In genomic region chr22:39013923-39014722, GRCh38 we compare ENCODE assay signal across 9 cellular contexts. TPM values are rescaled to one million over a fixed set of nuclear protein-coding genes. Genes with fewer than 3 reads are reported as not detected.
A peak's percentile ranks its signal among the peaks of the same experiment; 100 is the strongest.
DNase-seq lines count a peak whose midpoint lies in the region; ATAC-seq and FAIRE-seq lines count a peak whose summit lies in the region.
"Had no signal": no experiment of that assay in that cellular context is flagged by ENCODE, and none has a peak within 500 bp of the region (broad histone marks: within the 10 kb centered on the region; RNA-seq: fewer than 3 reads in every experiment).

Gene APOBEC3C (plus strand): TSS chr22:39014257. CDS start chr22:39014363, 106 bp downstream.

- no peaks in the 10 kb centered on the region for H3K4me1 ChIP-seq in small intestine (ENCODE audit: control insufficient read depth in 2 of 2, insufficient read depth in 1 of 2, low read depth in 1 of 2, low read length in 1 of 2)

- no peaks in the 10 kb centered on the region for H3K9me3 ChIP-seq in iPS-18c (ENCODE audit: control insufficient read depth, insufficient read depth, low read length)
- no peaks in the 10 kb centered on the region for H3K9me3 ChIP-seq in small intestine (ENCODE audit: control insufficient read depth, low read depth)

- in situ Hi-C loops in Caki2 (cut with HindIII; ENCODE audit: low pct_unique_long_range_greater_than_20kb, low sequenced_read_pairs) = no loop called here

- DNase-seq in Caki2 (ENCODE audit: low read depth) (peak; percentile 87), T1000 (lab: John Stamatoyannopoulos, UW) (peak; percentile 64), astrocyte of the hippocampus (ENCODE audit: low read depth, low spot score) (peak; percentile 87), small intestine (peak; percentile 74), COR-L47 (lab: John Stamatoyannopoulos, UW) (no peak)
- DNase-seq in Jurkat, Clone E6-1 (ENCODE audit: low read depth, low spot score) = peak; percentile 42

- FAIRE-seq in small intestine (lab: Jason Lieb, UNC) = no peak

- 4 to 15% (median 10%) methylated on average over 17 to 18 of the region's 18 CpGs for WGBS in small intestine, 3 donors

- peaks cover 0 to 2% of the 10 kb centered on the region in 2 donors for H3K36me3 ChIP-seq in small intestine (ENCODE audit: control insufficient read depth in 2 of 2, insufficient read depth in 2 of 2, low read length in 2 of 2)

- H3K4me3 ChIP-seq in Jurkat, Clone E6-1 (ENCODE audit: low read length) = peak within 1 kb of the TSS; percentile 35
- H3K4me3 ChIP-seq in iPS-18c (ENCODE audit: insufficient read depth, low read depth, low read length) (peak within 1 kb of the TSS; percentile 20), small intestine (ENCODE audit: low read depth in 1 of 2, low read length in 2 of 2) (peak within 1 kb of the TSS; percentile 33 to 53)

- H3K27ac ChIP-seq in small intestine (ENCODE audit: low read depth in 1 of 2, low read length in 1 of 2) = peak within 1 kb of the TSS; percentile 32 to 91

- peak; percentile 82 for ATAC-seq in GM21423 (IDR thresholded peaks at IDR 0.05; ENCODE audit: unreplicated experiment)

- no peaks in the 10 kb centered on the region for H3K27me3 ChIP-seq in small intestine (ENCODE audit: control insufficient read depth in 2 of 2, insufficient read depth in 2 of 2, low read length in 2 of 2)

RNA-seq across cellular contexts. Expression of gene APOBEC3C, which starts in this region (rescaled TPM):
- 3.5 and 6.5 TPM in 2 replicates for total RNA-seq in Caki2 (2014; rRNA removed; shearing (Covaris generic); ENCODE audit: low replicate concordance)
- 11.0 TPM for polyA plus RNA-seq in Jurkat, Clone E6-1 (2012; ENCODE audit: insufficient read depth, insufficient read length)
- polyA plus RNA-seq in small intestine = 10 to 100 TPM in 1 of 3 donors, 1 to 10 TPM in 2; 2.2 to 14.1 (median 8.4) TPM
- polyA plus RNA-seq: neural cell had no signal
